8 cellular contexts compared by ENCODE assay signal in the genomic region with DNA sequence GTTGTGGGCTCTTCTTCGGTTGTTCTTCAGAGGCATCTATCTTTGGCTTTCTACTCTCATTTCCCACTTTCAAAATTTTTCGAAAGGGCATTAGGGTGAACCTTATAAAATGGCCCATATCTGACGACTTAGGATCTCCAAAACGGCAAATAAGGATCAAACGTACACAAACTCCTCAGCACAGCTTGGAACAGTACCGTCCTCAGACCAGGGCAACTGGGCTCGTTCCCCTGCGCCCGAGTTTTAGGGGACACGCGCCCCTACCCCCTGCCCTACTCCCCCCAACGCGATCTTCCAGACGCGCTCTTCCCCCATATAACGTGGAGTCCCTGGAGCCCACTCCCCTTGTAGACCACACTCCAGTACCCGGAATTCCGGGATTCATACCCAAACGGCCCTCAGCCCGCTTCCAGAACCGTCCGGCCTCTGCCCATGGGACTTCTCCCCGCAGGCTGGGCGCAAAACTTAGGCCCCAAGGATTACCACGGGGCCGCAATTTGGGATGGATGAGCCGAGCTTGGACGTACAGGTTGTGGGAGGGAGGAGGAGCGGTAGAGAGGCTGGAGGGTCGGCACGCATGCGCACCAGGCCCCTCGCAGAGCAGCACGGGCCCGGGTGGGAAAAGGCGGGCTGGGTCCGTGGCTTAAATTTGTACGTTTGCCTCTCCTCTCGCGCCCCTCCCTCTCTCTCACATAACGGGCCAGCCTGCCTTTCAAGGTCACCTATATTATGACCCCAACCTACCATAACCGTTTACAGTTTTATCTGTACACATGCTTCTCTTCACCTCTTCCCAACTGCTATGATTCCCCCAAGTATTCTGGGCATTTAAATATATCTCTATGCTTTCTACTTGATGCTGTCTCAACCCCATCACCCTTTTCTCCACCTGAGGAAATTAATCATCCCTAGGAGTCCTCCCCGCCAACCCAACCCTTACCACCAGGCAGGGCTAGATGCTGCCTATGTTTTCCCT.
DNase-seq lines count a peak whose midpoint lies in the region; ATAC-seq lines count a peak whose summit lies in the region.

No MANE protein-coding gene starts in this region.

- no peaks in the 10 kb centered on the region for H3K9me3 Mint-ChIP-seq in central memory CD8-positive, alpha-beta T cell

- peaks cover 22% of the 10 kb centered on the region for H3K4me1 Mint-ChIP-seq in central memory CD8-positive, alpha-beta T cell

- H3K36me3 Mint-ChIP-seq in central memory CD8-positive, alpha-beta T cell (ENCODE audit: insufficient read depth) = peaks cover 3% of the 10 kb centered on the region

- H3K27me3 Mint-ChIP-seq in central memory CD8-positive, alpha-beta T cell = no peaks in the 10 kb centered on the region

- H3K27ac Mint-ChIP-seq in central memory CD8-positive, alpha-beta T cell (ENCODE audit: low read depth) = peak overlapping the region; percentile 12

- DNase-seq in AG08395 (ENCODE audit: low spot score) = peak; percentile 76
- DNase-seq in central memory CD8-positive, alpha-beta T cell (ENCODE audit: low spot score in 2 of 2) = peak in 1 of 2 donors; percentile 29
- DNase-seq in midbrain (lab: John Stamatoyannopoulos, UW) = peak; percentile 41
- DNase-seq in stimulated activated CD8-positive, alpha-beta memory T cell treated with anti-CD3 and anti-CD28 coated beads, Interleukin-4, amount 100 ng/mL, for 1 hour (ENCODE audit: low read depth in 2 of 2, low spot score in 1 of 2) = peak; percentile 13 to 36
- DNase-seq in COLO668 (lab: John Stamatoyannopoulos, UW; ENCODE audit: unreplicated experiment) = no peak

- peak overlapping the region; percentile 80 for H3K4me3 Mint-ChIP-seq in central memory CD8-positive, alpha-beta T cell

- peak; percentile 75 for ATAC-seq in GM19351 (IDR thresholded peaks at IDR 0.05; ENCODE audit: unreplicated experiment)
- ATAC-seq in HG03565 (IDR thresholded peaks at IDR 0.05; ENCODE audit: unreplicated experiment) = peak; percentile 63
- peak; percentile 73 to 77 for ATAC-seq in activated CD4-positive, CD25-positive, alpha-beta regulatory T cell treated with anti-CD3 and anti-CD28 coated beads, Interleukin-2, amount 50 U/mL, for 24 hours
- peak; percentile 75 for ATAC-seq in central memory CD8-positive, alpha-beta T cell (replicated peaks; ENCODE audit: extremely low read depth, poor library complexity, severe bottlenecking)
